26 cellular contexts compared by ENCODE assay signal in genomic region chr3:31164398-31164797, GRCh38.
"Had no signal": no experiment of that assay in that cellular context is flagged by ENCODE, and none has a peak within 500 bp of the region (broad histone marks: within the 10 kb centered on the region; RNA-seq: fewer than 3 reads in every experiment).

No MANE protein-coding gene starts in this region.

- H3K36me3 ChIP-seq: ascending aorta, brain microvascular endothelial cell, esophagus muscularis mucosa, gastrocnemius medialis had no signal

- ATAC-seq: activated CD4-positive, alpha-beta T cell treated with anti-CD3 and anti-CD28 coated beads for 36 hours; activated CD8-positive, alpha-beta T cell treated with anti-CD3 and anti-CD28 coated beads, Interleukin-2, amount 10 ng/mL, durations not matched to agents 7 days and 5 days; activated naive CD4-positive, alpha-beta T cell treated with anti-CD3 and anti-CD28 coated beads, Interleukin-2, amount 50 U/mL, for 72 hours; activated T-cell treated with anti-CD3 and anti-CD28 coated beads, Interleukin-2, amount 50 U/mL, for 72 hours; effector memory CD8-positive, alpha-beta T cell; foreskin keratinocyte; gastrocnemius medialis had no signal

- H3K27ac ChIP-seq: dorsolateral prefrontal cortex, esophagus muscularis mucosa, foreskin keratinocyte, gastrocnemius medialis had no signal

- DNase-seq: activated CD4-positive, alpha-beta memory T cell treated with anti-CD3 and anti-CD28 coated beads for 36 hours; activated CD4-positive, alpha-beta T cell treated with anti-CD3 and anti-CD28 coated beads for 36 hours; activated CD4-positive, alpha-beta T cell treated with anti-CD3 and anti-CD28 coated beads, Interleukin-2, amount 10 ng/mL, durations not matched to agents 24 days and 14 days; activated CD4-positive, CD25-positive, alpha-beta regulatory T cell; activated CD4-positive, CD25-positive, alpha-beta regulatory T cell treated with anti-CD3 and anti-CD28 coated beads, Interleukin-2, amount 50 U/mL, for 72 hours; activated CD8-positive, alpha-beta memory T cell treated with anti-CD3 and anti-CD28 coated beads, Interleukin-2, amount 50 U/mL, for 48 hours; activated CD8-positive, alpha-beta T cell treated with anti-CD3 and anti-CD28 coated beads, Interleukin-2, amount 10 ng/mL, durations not matched to agents 7 days and 5 days; activated gamma-delta T cell; activated naive CD4-positive, alpha-beta T cell; activated naive CD4-positive, alpha-beta T cell treated with anti-CD3 and anti-CD28 coated beads, Interleukin-2, amount 10 ng/mL, durations not matched to agents 7 days and 5 days; activated naive CD8-positive, alpha-beta T cell treated with anti-CD3 and anti-CD28 coated beads, Interleukin-2, amount 10 ng/mL, durations not matched to agents 7 days and 5 days; activated T-cell treated with anti-CD3 and anti-CD28 coated beads for 4 hours; activated T-cell treated with anti-CD3 and anti-CD28 coated beads, Interleukin-2, amount 50 U/mL, for 24 hours; activated T-cell treated with anti-CD3 and anti-CD28 coated beads, Interleukin-2, amount 50 U/mL, for 72 hours; brain microvascular endothelial cell; dorsolateral prefrontal cortex; effector memory CD8-positive, alpha-beta T cell; erythroblast; foreskin keratinocyte; gastrocnemius medialis; glutamatergic neuron; T-helper 2 cell had no signal

- H3K27me3 ChIP-seq: ascending aorta, brain microvascular endothelial cell, dorsolateral prefrontal cortex, esophagus muscularis mucosa, foreskin keratinocyte, gastrocnemius medialis had no signal

- FAIRE-seq: bronchial epithelial cell had no signal

- H3K4me3 ChIP-seq: ascending aorta, dorsolateral prefrontal cortex, esophagus muscularis mucosa, gastrocnemius medialis had no signal

- H3K9me3 ChIP-seq: ascending aorta, esophagus muscularis mucosa, gastrocnemius medialis had no signal
